Comparison of ENCODE assay signal across 11 cellular contexts in the genomic region with DNA sequence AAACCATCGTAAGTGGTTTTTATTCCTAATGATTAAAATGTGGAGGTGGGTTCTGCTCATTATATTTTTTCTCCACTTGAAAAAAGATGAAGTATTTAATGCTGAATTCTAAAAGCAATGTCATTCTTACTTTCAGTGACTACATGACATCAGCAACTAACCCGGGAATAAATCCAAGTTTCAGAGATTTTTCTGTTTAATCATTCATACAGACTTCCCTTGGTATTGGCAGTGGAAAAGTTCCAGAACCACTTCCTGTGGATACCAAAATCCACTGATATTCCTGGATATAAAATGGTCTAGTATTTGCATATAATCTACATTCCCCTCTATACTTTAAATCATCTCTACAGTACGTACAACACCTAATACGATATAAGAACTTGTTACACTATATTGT.
DNase-seq lines count a peak whose midpoint lies in the region; ATAC-seq, FAIRE-seq and TF ChIP-seq lines count a peak whose summit lies in the region.
"Had no signal": no experiment of that assay in that cellular context is flagged by ENCODE, and none has a peak within 500 bp of the region (broad histone marks: within the 10 kb centered on the region; RNA-seq: fewer than 3 reads in every experiment).

No MANE protein-coding gene starts in this region.

- intact Hi-C loops in A673 (cut with micrococcal nuclease; ENCODE audit: unreplicated experiment): no loop called here

- H3K4me3 ChIP-seq in A673 (ENCODE audit: low read depth, low read length, poor library complexity, severe bottlenecking): no peak overlapping the region
- no peak overlapping the region for H3K4me3 ChIP-seq in cardiac fibroblast (replicated peaks in 1 of 2; ENCODE audit: low read depth in 2 of 2, low read length in 2 of 2)

- TF ChIP-seq CTCF in A673 (conservative IDR thresholded peaks at IDR 0.05; ENCODE audit: low read depth, low read length): no peak
- TF ChIP-seq CTCF in cardiac fibroblast (IDR thresholded peaks at IDR 0.05; ENCODE audit: low read depth, low read length): no peak

- BruUV-seq in A673 (replicated peaks; lab: Mats Ljungman, UMichigan): no TSS peak

- POLR2A ChIA-PET in A673 (lab: Charles Lee; ENCODE audit: low non-redundant PET): no interaction called here

- peak; percentile 76 for DNase-seq in A673 (ENCODE audit: low spot score)
- peak; percentile 52 for DNase-seq in HTR-8/SVneo (ENCODE audit: insufficient read length, low spot score)
- peak; percentile 94 for DNase-seq in cardiac fibroblast (ENCODE audit: low read depth in 2 of 2)
- DNase-seq in lung microvascular endothelial cell (ENCODE audit: low read depth in 2 of 2): peak; percentile 91 to 96
- no peak for DNase-seq in activated effector memory CD4-positive, alpha-beta T cell treated with Interleukin-2 at 50 U/mL for 16 hours
- DNase-seq in NCI-H2227 treated with DMSO at 0.1 percent for 48 hours (lab: John Stamatoyannopoulos, UW): no peak
- DNase-seq in KG1 (lab: John Stamatoyannopoulos, UW): no peak
- DNase-seq: activated T-cell treated with anti-CD3 and anti-CD28 coated beads for 4 hours; CD4-positive, alpha-beta T cell; NCI-H1105 treated with DMSO at 0.1 percent for 48 hours had no signal

- H3K36me3 ChIP-seq in A673 (ENCODE audit: insufficient read depth, low read length, poor library complexity, severe bottlenecking): no peaks in the 10 kb centered on the region

- no peak for FAIRE-seq in HTR-8/SVneo (lab: Jason Lieb, UNC)

- H3K4me1 ChIP-seq in A673 (ENCODE audit: insufficient read depth, low read length, poor library complexity, severe bottlenecking): peaks cover 60% of the 10 kb centered on the region

- H3K27ac ChIP-seq in A673 (ENCODE audit: low read depth, low read length, poor library complexity, severe bottlenecking): peak overlapping the region; percentile 82

- H3K27me3 ChIP-seq in A673 (replicated peaks; ENCODE audit: insufficient read depth, low read depth, low read length, poor library complexity): no peaks in the 10 kb centered on the region

- H3K9me3 ChIP-seq in A673 (ENCODE audit: low read depth, low read length, poor library complexity, severe bottlenecking): no peaks in the 10 kb centered on the region

- no peak for ATAC-seq in GM21515 (IDR thresholded peaks at IDR 0.05; ENCODE audit: unreplicated experiment)

- CTCF ChIA-PET in A673 (lab: Charles Lee): interaction anchor here (0.7 kb wide), 1 partner anchor 48 kb away, joined by 4 read pairs; no protein-coding TSS in a partner anchor

Comparison
In these comparisons a context has a peak if more than half of its experiments do, and no peak if none do; other contexts are left out.
1. DNase-seq: peak in A673 (single experiment), HTR-8/SVneo (single experiment), cardiac fibroblast (2 of 2) and lung microvascular endothelial cell (2 of 2); none in activated effector memory CD4-positive, alpha-beta T cell treated with Interleukin-2 at 50 U/mL for 16 hours (single experiment), NCI-H2227 treated with DMSO at 0.1 percent for 48 hours (single experiment) and KG1 (single experiment).